ENCODE assay signal across 27 cellular contexts in the genomic region with DNA sequence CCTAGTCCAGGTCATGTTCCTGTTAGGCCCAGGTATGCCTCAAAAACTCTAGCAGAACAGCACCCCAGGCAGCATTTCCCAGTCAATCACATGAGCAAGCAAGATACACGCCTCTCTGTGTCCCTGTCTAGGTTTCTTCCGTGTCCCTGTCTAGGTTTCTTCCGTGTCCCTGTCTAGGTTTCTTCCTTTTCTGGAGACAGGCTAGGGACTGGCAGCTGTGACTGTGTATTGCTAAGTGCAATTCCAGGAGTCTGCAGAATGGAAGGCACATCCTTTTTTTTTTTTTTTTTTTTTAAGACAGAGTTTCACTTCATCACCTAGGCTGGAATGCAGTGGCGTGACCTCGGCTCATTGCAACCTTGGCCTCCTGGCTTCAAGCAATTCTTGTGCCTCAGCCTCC.
"Had no signal": no experiment of that assay in that cellular context is flagged by ENCODE, and none has a peak within 500 bp of the region (broad histone marks: within the 10 kb centered on the region; RNA-seq: fewer than 3 reads in every experiment).

No MANE protein-coding gene starts in this region.

- ATAC-seq: mucosa of descending colon; naive thymus-derived CD4-positive, alpha-beta T cell; natural killer cell treated with Interleukin-12 subunit alpha and Interleukin-12 subunit beta and Interleukin-15 and Interleukin-18, amount 100 ng/mL, for 72 hours; pancreas; right cardiac atrium; sciatic nerve; stimulated activated effector memory CD8-positive, alpha-beta T cell treated with anti-CD3 and anti-CD28 coated beads, Interleukin-12 subunit alpha, Interleukin-12 subunit beta, amount 100 ng/mL, for 72 hours had no signal

- H3K27ac Mint-ChIP-seq: memory B cell; naive thymus-derived CD4-positive, alpha-beta T cell; natural killer cell treated with Interleukin-12 subunit alpha and Interleukin-12 subunit beta and Interleukin-15 and Interleukin-18, amount 100 ng/mL, for 72 hours; stimulated activated effector memory CD8-positive, alpha-beta T cell treated with anti-CD3 and anti-CD28 coated beads, Interleukin-12 subunit alpha, Interleukin-12 subunit beta, amount 100 ng/mL, for 72 hours; stimulated activated naive CD8-positive, alpha-beta T cell treated with anti-CD3 and anti-CD28 coated beads, Interleukin-15, Interleukin-2, amounts not matched to agents 100 ng/mL and 50 ng/mL, for 24 hours had no signal

- H3K36me3 ChIP-seq: left ventricle myocardium inferior, pancreas, prostate gland, tibial nerve, upper lobe of left lung, vagina had no signal

- FAIRE-seq: kidney, pancreas had no signal

- H3K27me3 ChIP-seq: pancreas, tibial nerve, upper lobe of left lung, vagina had no signal

- H3K27ac ChIP-seq: left ventricle myocardium inferior, pancreas, prostate gland, skin epidermis, tibial nerve, upper lobe of left lung, vagina had no signal

- H3K4me3 Mint-ChIP-seq: memory B cell; naive thymus-derived CD4-positive, alpha-beta T cell; natural killer cell treated with Interleukin-12 subunit alpha and Interleukin-12 subunit beta and Interleukin-15 and Interleukin-18, amount 100 ng/mL, for 72 hours; stimulated activated effector memory CD8-positive, alpha-beta T cell treated with anti-CD3 and anti-CD28 coated beads, Interleukin-12 subunit alpha, Interleukin-12 subunit beta, amount 100 ng/mL, for 72 hours; stimulated activated naive CD8-positive, alpha-beta T cell treated with anti-CD3 and anti-CD28 coated beads, Interleukin-15, Interleukin-2, amounts not matched to agents 100 ng/mL and 50 ng/mL, for 24 hours had no signal

- DNase-seq: hippocampal formation; kidney; left ventricle myocardium inferior; midbrain; mucosa of descending colon; naive thymus-derived CD4-positive, alpha-beta T cell; nucleus accumbens; pancreas; posterior cingulate gyrus; retina; right cardiac atrium; stimulated activated CD4-positive, alpha-beta T cell treated with anti-CD3 and anti-CD28 coated beads, Interleukin-12 subunit alpha, Interleukin-12 subunit beta, amount 100 ng/mL, for 4 hours; stimulated activated CD4-positive, alpha-beta T cell treated with anti-CD3 and anti-CD28 coated beads, Interleukin-15, amount 100 ng/mL, for 24 hours; stimulated activated CD4-positive, alpha-beta T cell treated with anti-CD3 and anti-CD28 coated beads, Interleukin-2, amount 100 ng/mL, for 24 hours; stimulated activated CD4-positive, alpha-beta T cell treated with anti-CD3 and anti-CD28 coated beads, Interleukin-4, amount 100 ng/mL, for 1 hour; stimulated activated naive CD4-positive, alpha-beta T cell; upper lobe of left lung had no signal

- H3K4me3 ChIP-seq: left ventricle myocardium inferior, lung, mucosa of descending colon, pancreas, prostate gland, skin epidermis, tibial nerve, upper lobe of left lung, vagina had no signal

- H3K36me3 Mint-ChIP-seq: memory B cell; naive thymus-derived CD4-positive, alpha-beta T cell; natural killer cell treated with Interleukin-12 subunit alpha and Interleukin-12 subunit beta and Interleukin-15 and Interleukin-18, amount 100 ng/mL, for 72 hours; stimulated activated effector memory CD8-positive, alpha-beta T cell treated with anti-CD3 and anti-CD28 coated beads, Interleukin-12 subunit alpha, Interleukin-12 subunit beta, amount 100 ng/mL, for 72 hours had no signal

- H3K4me1 Mint-ChIP-seq: memory B cell; naive thymus-derived CD4-positive, alpha-beta T cell; stimulated activated effector memory CD8-positive, alpha-beta T cell treated with anti-CD3 and anti-CD28 coated beads, Interleukin-12 subunit alpha, Interleukin-12 subunit beta, amount 100 ng/mL, for 72 hours had no signal

- H3K4me1 ChIP-seq: left ventricle myocardium inferior, vagina had no signal

- H3K9me3 ChIP-seq: mucosa of descending colon, pancreas, prostate gland, vagina had no signal

- H3K9me3 Mint-ChIP-seq: natural killer cell treated with Interleukin-12 subunit alpha and Interleukin-12 subunit beta and Interleukin-15 and Interleukin-18, amount 100 ng/mL, for 72 hours; stimulated activated effector memory CD8-positive, alpha-beta T cell treated with anti-CD3 and anti-CD28 coated beads, Interleukin-12 subunit alpha, Interleukin-12 subunit beta, amount 100 ng/mL, for 72 hours had no signal
